In the genomic region with DNA sequence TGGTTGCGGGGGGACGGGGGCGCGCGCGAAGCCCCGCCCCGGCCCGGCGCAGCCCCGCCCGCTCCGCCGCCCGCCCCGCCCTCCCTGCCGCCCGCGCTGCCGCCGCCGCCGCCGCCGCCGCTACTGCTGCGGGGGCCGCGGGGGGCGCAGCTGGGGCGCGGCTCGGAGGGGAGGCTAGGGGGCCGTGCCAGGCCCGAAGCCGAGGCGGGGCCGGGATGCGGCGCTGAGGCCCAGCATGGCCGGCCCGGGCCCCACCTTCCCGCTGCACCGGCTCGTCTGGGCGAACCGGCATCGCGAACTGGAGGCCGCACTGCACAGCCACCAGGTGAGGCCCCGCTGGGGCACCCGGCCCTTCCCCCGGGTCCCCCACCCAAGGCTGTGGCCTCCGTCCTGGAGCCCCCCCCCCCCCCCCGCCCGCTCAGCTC, we compare ENCODE assay signal across 8 cellular contexts. TPM values are rescaled to one million over a fixed set of nuclear protein-coding genes. Genes with fewer than 3 reads are reported as not detected.
DNase-seq lines count a peak whose midpoint lies in the region; ATAC-seq, FAIRE-seq and TF ChIP-seq lines count a peak whose summit lies in the region.

Gene ANKRD13D, plus strand, starts transcription at position 78 of the 425 bp plus-strand sequence. Its CDS starts 158 bp downstream, at position 236.

- DNase-seq in CD4-positive, CD25-positive, alpha-beta regulatory T cell, result no peak
- DNase-seq in NCI-H345 (lab: John Stamatoyannopoulos, UW), result peak; percentile 86
- no peak for DNase-seq in vagina (ENCODE audit: extremely low spot score in 2 of 2)
- no peak for DNase-seq in GM19239 (ENCODE audit: insufficient read length, low spot score)
- DNase-seq in NCI-H1105 treated with DMSO at 0.1 percent for 48 hours (lab: John Stamatoyannopoulos, UW), result no peak

- intact Hi-C loops in vagina (cut with DNase I), result no loop called here

- no peaks in the 10 kb centered on the region for H3K27me3 ChIP-seq in CD4-positive, CD25-positive, alpha-beta regulatory T cell (ENCODE audit: control insufficient read depth, insufficient read depth, low read length)
- H3K27me3 ChIP-seq in duodenal mucosa (ENCODE audit: control insufficient read depth in 1 of 2, insufficient read depth in 2 of 2, low read length in 2 of 2), result no peaks in the 10 kb centered on the region
- no peaks in the 10 kb centered on the region for H3K27me3 ChIP-seq in mucosa of stomach (ENCODE audit: control insufficient read depth, insufficient read depth, low read length)
- H3K27me3 ChIP-seq in vagina, result no peaks in the 10 kb centered on the region

- peaks cover 9% of the 10 kb centered on the region for H3K27me3 Mint-ChIP-seq in CD4-positive, CD25-positive, alpha-beta regulatory T cell

- peaks cover 12% of the 10 kb centered on the region for H3K36me3 Mint-ChIP-seq in CD4-positive, CD25-positive, alpha-beta regulatory T cell

- H3K9ac ChIP-seq in duodenal mucosa (ENCODE audit: low read depth in 1 of 2, low read length in 2 of 2) (peak within 1 kb of the TSS; percentile 70 to 71), mucosa of stomach (ENCODE audit: low read length) (peak within 1 kb of the TSS; percentile 64)

- H3K4me3 ChIP-seq in CD4-positive, CD25-positive, alpha-beta regulatory T cell (ENCODE audit: low read depth, low read length), result peak within 1 kb of the TSS; percentile 57
- H3K4me3 ChIP-seq in duodenal mucosa (ENCODE audit: low read depth in 1 of 2, low read length in 2 of 2), result peak within 1 kb of the TSS; percentile 79 to 81
- peak within 1 kb of the TSS; percentile 50 for H3K4me3 ChIP-seq in mucosa of stomach (ENCODE audit: low read length)
- peak within 1 kb of the TSS; percentile 74 to 99 for H3K4me3 ChIP-seq in vagina

- peaks cover 48% of the 10 kb centered on the region for H3K36me3 ChIP-seq in CD4-positive, CD25-positive, alpha-beta regulatory T cell (ENCODE audit: control insufficient read depth, insufficient read depth, low read length)
- H3K36me3 ChIP-seq in duodenal mucosa (ENCODE audit: control insufficient read depth in 1 of 2, insufficient read depth in 2 of 2, low read length in 2 of 2) (peaks cover 21 to 43% of the 10 kb centered on the region in 2 donors), mucosa of stomach (ENCODE audit: control insufficient read depth, insufficient read depth, low read length) (peaks cover 1% of the 10 kb centered on the region), vagina (peaks cover 5 to 37% of the 10 kb centered on the region in 2 donors)

- TF ChIP-seq CTCF in vagina (IDR thresholded peaks at IDR 0.05), result no peak

- peak; percentile 44 to 45 for ATAC-seq in CD4-positive, CD25-positive, alpha-beta regulatory T cell (ENCODE audit: low read depth in 2 of 2)
- peak; percentile 8 for ATAC-seq in GM19468 (IDR thresholded peaks at IDR 0.05; ENCODE audit: extremely low read depth, unreplicated experiment)

- no peak for TF ChIP-seq POLR2A in vagina (IDR thresholded peaks at IDR 0.05)

- no peak for FAIRE-seq in GM19239 (lab: Jason Lieb, UNC)

- H3K27ac ChIP-seq in CD4-positive, CD25-positive, alpha-beta regulatory T cell (ENCODE audit: insufficient read depth, low read length, poor library complexity, severe bottlenecking), result peak within 1 kb of the TSS; percentile 95
- H3K27ac ChIP-seq in duodenal mucosa (ENCODE audit: low read depth, low read length) (peak within 1 kb of the TSS; percentile 95), vagina (peak within 1 kb of the TSS; percentile 93)

- peaks cover 14 to 63% (median 31%) of the 10 kb centered on the region in 4 donors for H3K4me1 Mint-ChIP-seq in CD4-positive, CD25-positive, alpha-beta regulatory T cell

- H3K9me3 Mint-ChIP-seq in CD4-positive, CD25-positive, alpha-beta regulatory T cell, result peaks cover 0 to 1% (median 0%) of the 10 kb centered on the region in 7 donors

- peak within 1 kb of the TSS; percentile 86 to 92 (median 89) for H3K4me3 Mint-ChIP-seq in CD4-positive, CD25-positive, alpha-beta regulatory T cell

- peak within 1 kb of the TSS; percentile 98 to 100 (median 99) for H3K27ac Mint-ChIP-seq in CD4-positive, CD25-positive, alpha-beta regulatory T cell

- H3K4me1 ChIP-seq in CD4-positive, CD25-positive, alpha-beta regulatory T cell (ENCODE audit: control insufficient read depth, insufficient read depth, low read length, poor library complexity, severe bottlenecking), result peaks cover 78% of the 10 kb centered on the region
- H3K4me1 ChIP-seq in duodenal mucosa (ENCODE audit: control insufficient read depth in 1 of 2, insufficient read depth in 2 of 2, low read length in 2 of 2), result peaks cover 34 to 36% of the 10 kb centered on the region in 2 donors
- peaks cover 42% of the 10 kb centered on the region for H3K4me1 ChIP-seq in mucosa of stomach (ENCODE audit: control insufficient read depth, insufficient read depth, low read length)
- peaks cover 70% of the 10 kb centered on the region for H3K4me1 ChIP-seq in vagina

- H3K9me3 ChIP-seq in CD4-positive, CD25-positive, alpha-beta regulatory T cell (ENCODE audit: control insufficient read depth in 2 of 2, low read length in 2 of 2), result no peaks in the 10 kb centered on the region
- no peaks in the 10 kb centered on the region for H3K9me3 ChIP-seq in duodenal mucosa (ENCODE audit: control insufficient read depth in 1 of 2, low read length in 2 of 2)
- H3K9me3 ChIP-seq in mucosa of stomach (ENCODE audit: control insufficient read depth, low read length), result no peaks in the 10 kb centered on the region
- H3K9me3 ChIP-seq in vagina, result no peaks in the 10 kb centered on the region

RNA-seq across cellular contexts. Expression of gene ANKRD13D, which starts in this region (rescaled TPM):
- total RNA-seq in CD4-positive, CD25-positive, alpha-beta regulatory T cell, result 158 TPM
- 10 to 100 TPM in 3 of 4 donors, 1 to 10 TPM in 1; 9.5 to 18.9 (median 12.6) TPM for polyA plus RNA-seq in CD4-positive, CD25-positive, alpha-beta regulatory T cell
- total RNA-seq in vagina, result 62.9 TPM
